8 cellular contexts compared by ENCODE assay signal in the genomic region with DNA sequence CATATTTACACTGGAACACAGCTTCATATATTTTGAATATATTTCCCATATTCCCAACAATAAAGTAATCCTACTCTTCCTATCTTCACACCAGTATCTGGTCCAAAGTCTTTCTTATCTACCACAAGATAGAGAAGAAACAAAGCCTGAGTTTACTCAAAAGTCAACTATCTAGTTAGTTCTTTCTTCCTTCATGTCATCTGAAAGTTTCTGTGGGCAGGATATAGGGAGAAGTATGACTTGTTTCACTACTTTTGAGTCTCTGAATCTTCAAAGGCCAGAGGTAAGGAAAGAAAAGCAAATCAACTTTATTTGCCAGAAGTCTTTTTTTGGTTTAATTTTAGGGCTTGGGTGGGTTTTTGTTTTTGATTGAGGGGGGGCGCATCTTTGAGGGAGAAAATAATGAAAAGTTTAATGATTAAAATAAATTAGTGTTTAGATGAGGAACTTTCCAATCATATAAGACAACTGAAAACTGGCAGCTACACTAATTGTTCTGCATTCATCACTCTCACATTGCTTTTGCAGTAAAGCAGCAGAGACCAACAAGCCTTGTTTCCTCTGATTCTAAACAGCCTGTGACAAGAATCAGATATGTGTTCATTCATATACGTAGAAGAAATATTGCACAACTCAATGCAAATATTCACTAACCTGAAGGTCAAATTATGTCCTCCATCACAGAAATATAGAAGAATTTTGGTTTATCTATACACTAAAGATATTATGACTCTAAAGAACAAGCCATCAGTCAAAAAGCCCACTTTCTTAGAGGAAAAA. TPM values are rescaled to one million over a fixed set of nuclear protein-coding genes. Genes with fewer than 3 reads are reported as not detected.
DNase-seq lines count a peak whose midpoint lies in the region; ATAC-seq, FAIRE-seq and TF ChIP-seq lines count a peak whose summit lies in the region.

No MANE protein-coding gene starts in this region.

- H3K36me3 ChIP-seq in K562 (ENCODE audit: control insufficient read depth, insufficient read depth, low read length): no peaks in the 10 kb centered on the region
- peaks cover 0 to 5% of the 10 kb centered on the region in 2 experiments for H3K36me3 ChIP-seq in SK-N-SH (replicated peaks in 1 of 2; ENCODE audit: control insufficient read depth in 1 of 2, insufficient read depth in 2 of 2, low read length in 1 of 2)

- H3K27ac ChIP-seq in K562 (ENCODE audit: extremely low read depth, low read depth, low read length) (no peak overlapping the region; the same call in 2 of the 3 replicates), SK-N-SH (ENCODE audit: low read depth in 2 of 2, low read length in 1 of 2) (no peak overlapping the region), substantia nigra (ENCODE audit: low read depth, low read length, poor library complexity, severe bottlenecking) (no peak overlapping the region)

- intact Hi-C loops in K562 (cut with micrococcal nuclease): no loop called here
- intact Hi-C loops in lower leg skin (cut with DNase I; ENCODE audit: low total_unique reads): no loop called here

- H3K79me2 ChIP-seq in K562 (ENCODE audit: control insufficient read depth, insufficient read depth, low read length): peaks cover 96% of the 10 kb centered on the region
- peaks cover 91% of the 10 kb centered on the region for H3K79me2 ChIP-seq in SK-N-SH (ENCODE audit: insufficient read depth)

- POLR2A ChIA-PET in K562 (lab: Yijun Ruan, JAX) (no interaction called here), SK-N-SH (lab: Yijun Ruan, JAX) (no interaction called here)

- ATAC-seq in GM21360 (IDR thresholded peaks at IDR 0.05; ENCODE audit: unreplicated experiment) (peak; percentile 80), HG03280 (IDR thresholded peaks at IDR 0.05; ENCODE audit: unreplicated experiment) (peak; percentile 45), K562 (peak; percentile 7; the same call in 1 of the 3 replicates)

- in situ Hi-C loops in K562 (cut with MboI): no loop called here

- H2AFZ ChIP-seq in K562 (ENCODE audit: low read depth, low read length) (no peak overlapping the region), SK-N-SH (ENCODE audit: low read depth) (no peak overlapping the region)

- H3K9me3 ChIP-seq in K562 (replicated peaks; ENCODE audit: control insufficient read depth, insufficient read depth, low read depth, low read length) (no peaks in the 10 kb centered on the region), SK-N-SH (peaks cover 9% of the 10 kb centered on the region; the same call in 1 of the 2 replicates)

- BruUV-seq in K562 (replicated peaks; lab: Mats Ljungman, UMichigan): no TSS peak

- no peak for TF ChIP-seq RAD21 in K562 (CRISPR knock-in tag; conservative IDR thresholded peaks at IDR 0.05 in 1 of 2, IDR thresholded peaks at IDR 0.05 in 1 of 2)
- no peak for TF ChIP-seq RAD21 in SK-N-SH (IDR thresholded peaks at IDR 0.05; ENCODE audit: low read length)

- FAIRE-seq in GM12891 (lab: Jason Lieb, UNC) (peak; percentile 76), K562 (lab: Jason Lieb, UNC) (no peak)

- TF ChIP-seq EP300 in K562 (IDR thresholded peaks at IDR 0.05; ENCODE audit: low read length) (no peak), SK-N-SH (IDR thresholded peaks at IDR 0.05; ENCODE audit: borderline replicate concordance in 1 of 2, low read depth in 1 of 2, low read length in 1 of 2) (no peak)

- no peak overlapping the region for H3K4me2 ChIP-seq in K562 (ENCODE audit: insufficient read depth, low read length)
- H3K4me2 ChIP-seq in SK-N-SH: no peak overlapping the region

- H4K20me1 ChIP-seq in K562 (replicated peaks; ENCODE audit: control insufficient read depth, insufficient read depth, low read length): peaks cover 17% of the 10 kb centered on the region
- H4K20me1 ChIP-seq in SK-N-SH (ENCODE audit: insufficient read depth): peaks cover 82% of the 10 kb centered on the region

- H3K4me3 ChIP-seq in K562: no peak overlapping the region
- H3K4me3 ChIP-seq in SK-N-SH (ENCODE audit: low read depth in 2 of 2, low read length in 1 of 2): no peak overlapping the region
- no peak overlapping the region for H3K4me3 ChIP-seq in lower leg skin (ENCODE audit: low read depth, poor library complexity, severe bottlenecking)

- DNase-seq in GM12891 (ENCODE audit: insufficient read length, low spot score): no peak
- DNase-seq in K562 (ENCODE audit: extremely low read depth in 1 of 4, low spot score in 3 of 4): no peak
- no peak for DNase-seq in SK-N-SH
- no peak for DNase-seq in lower leg skin (ENCODE audit: low spot score in 2 of 2)
- no peak for DNase-seq in substantia nigra (lab: John Stamatoyannopoulos, UW)
- DNase-seq in kidney tubule cell (ENCODE audit: low spot score): no peak

- no peak for TF ChIP-seq POLR2A in GM12891 (IDR thresholded peaks at IDR 0.05; ENCODE audit: low read depth, low read length)
- no peak for TF ChIP-seq POLR2A in K562 (conservative IDR thresholded peaks at IDR 0.05)
- no peak for TF ChIP-seq POLR2A in lower leg skin (IDR thresholded peaks at IDR 0.05)

- H3F3A ChIP-seq in SK-N-SH (replicated peaks; ENCODE audit: insufficient read depth): no peaks in the 10 kb centered on the region

- H3K4me1 ChIP-seq in K562 (replicated peaks in 1 of 2; ENCODE audit: control insufficient read depth in 2 of 2, insufficient read depth in 2 of 2, low read length in 2 of 2): peaks cover 0 to 19% of the 10 kb centered on the region in 2 experiments; a peak in 3 of 5 replicates
- H3K4me1 ChIP-seq in SK-N-SH (ENCODE audit: control insufficient read depth in 1 of 2, insufficient read depth in 2 of 2, low read depth in 1 of 2, low read length in 1 of 2): peaks cover 0 to 4% of the 10 kb centered on the region in 2 experiments; a peak in 2 of 4 replicates

- CTCF ChIA-PET in K562 (lab: Yijun Ruan, JAX; ENCODE audit: low intra/inter-chr PET ratio) (no interaction called here), SK-N-SH (lab: Yijun Ruan, JAX) (interaction anchor here (1.2 to 1.3 kb wide), 2 partner anchors 21 to 697 kb away, joined by 4 to 7 read pairs; no protein-coding TSS in a partner anchor)

- H3K27me3 ChIP-seq in K562 (ENCODE audit: control insufficient read depth in 2 of 2, insufficient read depth in 2 of 2, low read length in 2 of 2) (no peaks in the 10 kb centered on the region), SK-N-SH (ENCODE audit: insufficient read depth) (no peaks in the 10 kb centered on the region)

- no peak for TF ChIP-seq CTCF in K562 (IDR thresholded peaks at IDR 0.05 in 2 of 3, conservative IDR thresholded peaks at IDR 0.05 in 1 of 3; ENCODE audit: insufficient read depth in 2 of 3, low read depth in 1 of 3, low read length in 3 of 3)
- TF ChIP-seq CTCF in SK-N-SH (IDR thresholded peaks at IDR 0.05): no peak
- no peak for TF ChIP-seq CTCF in lower leg skin (IDR thresholded peaks at IDR 0.05)

- WGBS in K562 (ENCODE audit: insufficient coverage, low coverage, missing lambda C conversion rate): 46% methylated on average over 2 of the region's 2 CpGs
- 92% methylated on average over 2 of the region's 2 CpGs for WGBS in SK-N-SH (ENCODE audit: low lambda C conversion rate)
- WGBS in lower leg skin, 2 donors: 77 to 84% methylated on average over 2 of the region's 2 CpGs

- no peaks in the 10 kb centered on the region for H3K9me1 ChIP-seq in K562 (ENCODE audit: control insufficient read depth, insufficient read depth, low read length)

- H3K9me2 ChIP-seq in SK-N-SH: no peaks in the 10 kb centered on the region

- H3K9ac ChIP-seq in K562 (ENCODE audit: insufficient read depth in 1 of 2, low read depth in 2 of 2, low read length in 2 of 2) (no peak overlapping the region), SK-N-SH (no peak overlapping the region)

TF ChIP-seq in GM12891, 5 proteins besides CTCF, POLR2A, EP300 and RAD21 (continues in another document):
- no peak for TF ChIP-seq SPI1 (IDR thresholded peaks at IDR 0.05; ENCODE audit: low read depth, low read length)
- no peak for TF ChIP-seq PAX5 (IDR thresholded peaks at IDR 0.05; ENCODE audit: insufficient read depth, low read length, severe bottlenecking)
- no peak for TF ChIP-seq TAF1 (IDR thresholded peaks at IDR 0.05; ENCODE audit: low read depth, low read length)
- no peak for TF ChIP-seq POLR2AphosphoS5 (IDR thresholded peaks at IDR 0.05; ENCODE audit: low read depth, low read length)

TF ChIP-seq in K562, 482 proteins besides CTCF, POLR2A, EP300 and RAD21 (continues in another document):
- TF ChIP-seq CEBPG (CRISPR knock-in tag; IDR thresholded peaks at IDR 0.05): no peak
- TF ChIP-seq CEBPG (tag; conservative IDR thresholded peaks at IDR 0.05 in 1 of 2, IDR thresholded peaks at IDR 0.05 in 1 of 2): peak; percentile 42 to 60; a peak in 3 of 4 replicates
- TF ChIP-seq CEBPB (tag; IDR thresholded peaks at IDR 0.05): peak; percentile 72

TF ChIP-seq in SK-N-SH, 30 proteins besides CTCF, POLR2A, EP300 and RAD21:
- TF ChIP-seq RXRA (IDR thresholded peaks at IDR 0.05; ENCODE audit: borderline replicate concordance, low read depth) (no peak), POLR2AphosphoS5 (IDR thresholded peaks at IDR 0.05; ENCODE audit: low read depth, low read length) (no peak)

RNA-seq across cellular contexts. Expression of gene RYBP, which starts 19.6 kb away (rescaled TPM):
- 7.5 TPM for polyA plus RNA-seq in GM12891 (2012; ENCODE audit: low read depth, missing spikeins)
- total RNA-seq in K562 (2011; cell fraction: chromatin; rRNA removed; ENCODE audit: low replicate concordance): 4.0 and 11.2 TPM in 2 replicates
- total RNA-seq in K562 (2011; cell fraction: nucleolus; rRNA removed): 2.7 and 3.4 TPM in 2 replicates
- 7.3 and 13.5 TPM in 2 replicates for total RNA-seq in K562 (2011; cell fraction: nucleoplasm; rRNA removed)
- total RNA-seq in K562 (2014; rRNA removed) (4.9 and 6.6 TPM in 2 replicates), K562 (2014; rRNA removed; fragmentation: Illumina TruSeq; extraction: Trizol) (13.4 and 13.8 TPM in 2 replicates), K562 (2015; rRNA removed; fragmentation: Illumina TruSeq; extraction: Trizol) (13.2 and 14.8 TPM in 2 replicates), K562 (2021) (12.6 and 13.5 TPM in 2 replicates), lower leg skin (10 to 100 TPM in 3 of 4 donors, 1 to 10 TPM in 1; 9.5 to 11.5 (median 10.6) TPM)
- polyA plus RNA-seq in K562 (2011; rRNA removed) (6.0 and 9.6 TPM in 2 replicates), K562 (2014; fragmentation: Illumina TruSeq; extraction: Trizol) (14.7 and 16.6 TPM in 2 replicates), K562 (2014; fragmentation: Nextera tagmentation; extraction: Ambion mirVana) (1 to 10 TPM; 4.8 to 4.9 TPM), K562 (2014; rRNA removed) (9.0 and 9.1 TPM in 2 replicates), SK-N-SH (2012; rRNA removed) (3.2 and 3.6 TPM in 2 replicates)
- polyA plus RNA-seq in K562 (2011; cell fraction: cytosol; rRNA removed): 1.9 and 3.6 TPM in 2 replicates
- polyA plus RNA-seq in K562 (2011; cell fraction: nucleus; rRNA removed): 4.8 and 5.3 TPM in 2 replicates
- 11.9 and 12.6 TPM in 2 replicates for polyA plus RNA-seq in K562 (2012)
- polyA minus RNA-seq in K562 (2011; rRNA and poly(A)+ RNA removed): 9.1 and 10.5 TPM in 2 replicates
- polyA minus RNA-seq in K562 (2011; cell fraction: cytosol; rRNA and poly(A)+ RNA removed): 3.8 and 5.9 TPM in 2 replicates
- polyA minus RNA-seq in K562 (2011; cell fraction: nucleus; rRNA and poly(A)+ RNA removed): 4.4 and 7.7 TPM in 2 replicates
- polyA plus RNA-seq in SK-N-SH (2012; cell fraction: cytosol; rRNA removed): 5.4 and 6.1 TPM in 2 replicates
- 1.7 and 4.1 TPM in 2 replicates for polyA plus RNA-seq in SK-N-SH (2012; cell fraction: nucleus; rRNA removed)

Comparison
In these comparisons a context has a peak if more than half of its experiments do, and no peak if none do; other contexts are left out.
1. ATAC-seq: peak in every context shown above with its lines; median percentile 80 in GM21360; 45 in HG03280; 7 in K562.